In genomic region chr14:71320734-71321555, GRCh38 we compare ENCODE assay signal across 8 cellular contexts. TPM values are rescaled to one million over a fixed set of nuclear protein-coding genes. Genes with fewer than 3 reads are reported as not detected.
DNase-seq lines count a peak whose midpoint lies in the region; ATAC-seq and TF ChIP-seq lines count a peak whose summit lies in the region.

No MANE protein-coding gene starts in this region.

- TF ChIP-seq CTCF in PC-9 (conservative IDR thresholded peaks at IDR 0.05) (no peak), foreskin keratinocyte (conservative IDR thresholded peaks at IDR 0.05) (no peak), neural progenitor cell (IDR thresholded peaks at IDR 0.05) (no peak)

- peak overlapping the region; percentile 96 for H3K4me3 Mint-ChIP-seq in neural progenitor cell

- peaks cover 40% of the 10 kb centered on the region for H3K4me1 Mint-ChIP-seq in neural progenitor cell

- peak overlapping the region; percentile 83 for H3K9ac ChIP-seq in neural progenitor cell

- H2AFZ ChIP-seq in PC-9 (peak overlapping the region; percentile 81), neural progenitor cell (replicated peaks) (peak overlapping the region; percentile 75)

- H3K27ac ChIP-seq in PC-9 (peak overlapping the region; percentile 99), foreskin keratinocyte (peak overlapping the region; percentile 92), neural progenitor cell (peak overlapping the region; percentile 85), substantia nigra (ENCODE audit: low read depth, low read length, poor library complexity, severe bottlenecking) (peak overlapping the region; percentile 89)

- H3K9me3 ChIP-seq in PC-9 (ENCODE audit: insufficient read depth, low read depth): no peaks in the 10 kb centered on the region
- H3K9me3 ChIP-seq in neural progenitor cell (ENCODE audit: low read depth): no peaks in the 10 kb centered on the region

- peak; percentile 69 for TF ChIP-seq POLR2A in GM18505 (IDR thresholded peaks at IDR 0.05; ENCODE audit: borderline replicate concordance, extremely low read depth, insufficient read depth, insufficient read length)

- POLR2A ChIA-PET in PC-9 (lab: Charles Lee; ENCODE audit: unreplicated experiment): interaction anchor here (0.6 to 0.7 kb wide), 2 partner anchors 124 to 382 kb away, joined by 4 to 12 read pairs; no protein-coding TSS in a partner anchor

- peak; percentile 13 for DNase-seq in A172 (ENCODE audit: low spot score)
- DNase-seq in PC-9: peak in 1 of 2 experiments; percentile 51
- peak; percentile 46 for DNase-seq in activated gamma-delta T cell treated with anti-CD3 and anti-CD28 coated beads, Interleukin-2, amount 50 U/mL, for 16 hours (ENCODE audit: low read depth)
- peak; percentile 33 to 64 for DNase-seq in foreskin keratinocyte
- peak; percentile 87 for DNase-seq in neural progenitor cell (ENCODE audit: low spot score)
- peak in 44 of 49 donors; percentile 12 to 75 (median 52) for DNase-seq in substantia nigra (lab: John Stamatoyannopoulos, UW)

- H3K27ac Mint-ChIP-seq in neural progenitor cell: peak overlapping the region; percentile 77

- H3K9me3 Mint-ChIP-seq in neural progenitor cell: no peaks in the 10 kb centered on the region

- peak overlapping the region; percentile 97 for H3K4me3 ChIP-seq in PC-9
- H3K4me3 ChIP-seq in neural progenitor cell: peak overlapping the region; percentile 95

- no peaks in the 10 kb centered on the region for H3K9me2 ChIP-seq in PC-9 (ENCODE audit: insufficient read depth)

- H4K20me1 ChIP-seq in PC-9 (ENCODE audit: insufficient read depth) (no peaks in the 10 kb centered on the region; the same call in 1 of the 2 replicates), neural progenitor cell (ENCODE audit: low read depth) (peaks cover 24% of the 10 kb centered on the region)

- no TSS peak for BruUV-seq in PC-9 (replicated peaks; lab: Mats Ljungman, UMichigan)

- H3K27me3 ChIP-seq in PC-9 (ENCODE audit: insufficient read depth, low read depth) (no peaks in the 10 kb centered on the region), foreskin keratinocyte (no peaks in the 10 kb centered on the region), neural progenitor cell (no peaks in the 10 kb centered on the region)

- peak; percentile 25 for ATAC-seq in GM18505 (IDR thresholded peaks at IDR 0.05; ENCODE audit: unreplicated experiment)
- peak; percentile 42 for ATAC-seq in HG03045 (IDR thresholded peaks at IDR 0.05; ENCODE audit: unreplicated experiment)
- ATAC-seq in foreskin keratinocyte: peak; percentile 50

- H3K4me2 ChIP-seq in PC-9 (peak overlapping the region; percentile 89), neural progenitor cell (peak overlapping the region; percentile 99)

- peaks cover 45% of the 10 kb centered on the region for H3K4me1 ChIP-seq in PC-9 (replicated peaks; ENCODE audit: insufficient read depth)
- H3K4me1 ChIP-seq in foreskin keratinocyte: peaks cover 9% of the 10 kb centered on the region
- peaks cover 35% of the 10 kb centered on the region for H3K4me1 ChIP-seq in neural progenitor cell

- H3K79me2 ChIP-seq in PC-9 (ENCODE audit: low read depth) (peaks cover 48% of the 10 kb centered on the region), neural progenitor cell (ENCODE audit: low read depth) (peaks cover 50% of the 10 kb centered on the region)

- CTCF ChIA-PET in PC-9 (lab: Charles Lee): interaction anchor here (0.5 to 1.0 kb wide), 3 partner anchors 83 to 205 kb away, joined by 3 to 4 read pairs (median 4); no protein-coding TSS in a partner anchor

- H3F3A ChIP-seq in PC-9 (ENCODE audit: insufficient read depth, low read depth) (peaks cover 21% of the 10 kb centered on the region), neural progenitor cell (ENCODE audit: low read depth) (peaks cover 25% of the 10 kb centered on the region)

- H3K27me3 Mint-ChIP-seq in neural progenitor cell (ENCODE audit: insufficient read depth, low read depth): peaks cover 2% of the 10 kb centered on the region

- intact Hi-C loops in PC-9 (cut with micrococcal nuclease; ENCODE audit: unreplicated experiment): loop anchor here (1.0 to 10.0 kb wide), 10 partner anchors 30 to 432 kb away; no protein-coding TSS in a partner anchor

- H3K36me3 ChIP-seq in PC-9 (ENCODE audit: low read depth): peaks cover 28% of the 10 kb centered on the region
- no peaks in the 10 kb centered on the region for H3K36me3 ChIP-seq in neural progenitor cell

- H3K36me3 Mint-ChIP-seq in neural progenitor cell: peaks cover 13% of the 10 kb centered on the region

RNA-seq across cellular contexts. Expression of gene SIPA1L1, which starts 0.7 kb away (rescaled TPM):
- total RNA-seq in A172 (2014; rRNA removed; shearing (Covaris generic)): 3.7 and 4.9 TPM in 2 replicates
- total RNA-seq in PC-9 (2021) (61.6 and 79.8 TPM in 2 replicates), foreskin keratinocyte (22.4 and 29.9 TPM in 2 replicates), neural progenitor cell (ENCODE audit: low replicate concordance) (28.7 and 30.0 TPM in 2 replicates)
- polyA plus RNA-seq in foreskin keratinocyte: 10.1 and 13.7 TPM in 2 replicates
